17 cellular contexts compared by ENCODE assay signal in genomic region chr11:45280449-45280848, GRCh38. TPM values are rescaled to one million over a fixed set of nuclear protein-coding genes. Genes with fewer than 3 reads are reported as not detected.
DNase-seq lines count a peak whose midpoint lies in the region; ATAC-seq and TF ChIP-seq lines count a peak whose summit lies in the region.
"Had no signal": no experiment of that assay in that cellular context is flagged by ENCODE, and none has a peak within 500 bp of the region (broad histone marks: within the 10 kb centered on the region; RNA-seq: fewer than 3 reads in every experiment).

No MANE protein-coding gene starts in this region.

- CTCF ChIA-PET in activated naive CD4-positive, alpha-beta T cell treated with anti-CD3 and anti-CD28 coated beads for 36 hours (lab: Charles Lee), result interaction anchor here (1.0 kb wide), 1 partner anchor 169 kb away, joined by 5 read pairs; no protein-coding TSS in a partner anchor
- CTCF ChIA-PET in activated CD8-positive, alpha-beta T cell treated with anti-CD3 and anti-CD28 coated beads, Interleukin-2, amount 10 ng/mL, durations not matched to agents 7 days and 5 days (lab: Charles Lee), result interaction anchor here (1.9 kb wide), 1 partner anchor 11 kb away, joined by 5 read pairs; no protein-coding TSS in a partner anchor

- peaks cover 2% of the 10 kb centered on the region for H3K9me3 Mint-ChIP-seq in activated naive CD4-positive, alpha-beta T cell treated with anti-CD3 and anti-CD28 coated beads for 36 hours
- no peaks in the 10 kb centered on the region for H3K9me3 Mint-ChIP-seq in activated CD8-positive, alpha-beta T cell treated with anti-CD3 and anti-CD28 coated beads, Interleukin-2, amount 10 ng/mL, durations not matched to agents 7 days and 5 days (ENCODE audit: insufficient read depth)
- H3K9me3 Mint-ChIP-seq in naive thymus-derived CD8-positive, alpha-beta T cell, result peaks cover 0 to 14% (median 3%) of the 10 kb centered on the region in 9 donors
- H3K9me3 Mint-ChIP-seq in neural progenitor cell, result peaks cover 9% of the 10 kb centered on the region

- no peak overlapping the region for H2AFZ ChIP-seq in neural progenitor cell (replicated peaks)

- no peak overlapping the region for H3K4me2 ChIP-seq in neural progenitor cell

- H3K79me2 ChIP-seq in neural progenitor cell (ENCODE audit: low read depth), result no peaks in the 10 kb centered on the region

- H3K4me1 ChIP-seq in neural progenitor cell, result peaks cover 6% of the 10 kb centered on the region
- H3K4me1 ChIP-seq: adrenal gland had no signal

- H3K9me3 ChIP-seq in neural progenitor cell (ENCODE audit: low read depth), result no peaks in the 10 kb centered on the region
- H3K9me3 ChIP-seq: adrenal gland had no signal

- H3K4me3 ChIP-seq in neural progenitor cell, result no peak overlapping the region
- H3K4me3 ChIP-seq: adrenal gland, dorsolateral prefrontal cortex had no signal

- peaks cover 21% of the 10 kb centered on the region for H3K27me3 Mint-ChIP-seq in activated naive CD4-positive, alpha-beta T cell treated with anti-CD3 and anti-CD28 coated beads for 36 hours (ENCODE audit: low read depth)
- peaks cover 37% of the 10 kb centered on the region for H3K27me3 Mint-ChIP-seq in activated CD8-positive, alpha-beta T cell treated with anti-CD3 and anti-CD28 coated beads, Interleukin-2, amount 10 ng/mL, durations not matched to agents 7 days and 5 days (ENCODE audit: low read depth)
- peaks cover 20 to 64% (median 33%) of the 10 kb centered on the region in 5 donors for H3K27me3 Mint-ChIP-seq in naive thymus-derived CD8-positive, alpha-beta T cell
- peaks cover 16% of the 10 kb centered on the region for H3K27me3 Mint-ChIP-seq in neural progenitor cell (ENCODE audit: insufficient read depth, low read depth)

- H3K27me3 ChIP-seq in neural progenitor cell, result peaks cover 28% of the 10 kb centered on the region

- no peaks in the 10 kb centered on the region for H3F3A ChIP-seq in neural progenitor cell (ENCODE audit: low read depth)

- no peak overlapping the region for H3K27ac Mint-ChIP-seq in activated naive CD4-positive, alpha-beta T cell treated with anti-CD3 and anti-CD28 coated beads for 36 hours
- H3K27ac Mint-ChIP-seq in activated CD8-positive, alpha-beta T cell treated with anti-CD3 and anti-CD28 coated beads, Interleukin-2, amount 10 ng/mL, durations not matched to agents 7 days and 5 days, result no peak overlapping the region
- H3K27ac Mint-ChIP-seq in naive thymus-derived CD8-positive, alpha-beta T cell, result peak overlapping the region in 5 of 10 donors; percentile 7 to 77 (median 41)
- H3K27ac Mint-ChIP-seq in neural progenitor cell, result no peak overlapping the region

- H3K27ac ChIP-seq in neural progenitor cell, result no peak overlapping the region
- H3K27ac ChIP-seq: adrenal gland, HL-60 had no signal

- no peaks in the 10 kb centered on the region for H3K36me3 ChIP-seq in neural progenitor cell
- H3K36me3 ChIP-seq: adrenal gland had no signal

- intact Hi-C loops in activated naive CD4-positive, alpha-beta T cell treated with anti-CD3 and anti-CD28 coated beads for 36 hours (cut with micrococcal nuclease), result no loop called here

- peak; percentile 67 for ATAC-seq in activated CD8-positive, alpha-beta T cell treated with anti-CD3 and anti-CD28 coated beads, Interleukin-2, amount 10 ng/mL, durations not matched to agents 7 days and 5 days
- ATAC-seq in naive thymus-derived CD8-positive, alpha-beta T cell, result peak; percentile 92
- ATAC-seq: activated CD4-positive, CD25-positive, alpha-beta regulatory T cell treated with anti-CD3 and anti-CD28 coated beads, Interleukin-2, amount 50 U/mL, for 24 hours had no signal

- no peaks in the 10 kb centered on the region for H4K20me1 ChIP-seq in neural progenitor cell (ENCODE audit: low read depth)

- H3K36me3 Mint-ChIP-seq in activated naive CD4-positive, alpha-beta T cell treated with anti-CD3 and anti-CD28 coated beads for 36 hours (ENCODE audit: low read depth), result no peaks in the 10 kb centered on the region
- H3K36me3 Mint-ChIP-seq in activated CD8-positive, alpha-beta T cell treated with anti-CD3 and anti-CD28 coated beads, Interleukin-2, amount 10 ng/mL, durations not matched to agents 7 days and 5 days (ENCODE audit: low read depth), result no peaks in the 10 kb centered on the region
- peaks cover 0 to 13% (median 0%) of the 10 kb centered on the region in 3 donors for H3K36me3 Mint-ChIP-seq in naive thymus-derived CD8-positive, alpha-beta T cell
- no peaks in the 10 kb centered on the region for H3K36me3 Mint-ChIP-seq in neural progenitor cell

- no peak overlapping the region for H3K9ac ChIP-seq in neural progenitor cell

- POLR2A ChIA-PET in activated CD8-positive, alpha-beta T cell treated with anti-CD3 and anti-CD28 coated beads, Interleukin-2, amount 10 ng/mL, durations not matched to agents 7 days and 5 days (lab: Charles Lee), result no interaction called here
- POLR2A ChIA-PET in naive thymus-derived CD8-positive, alpha-beta T cell (lab: Charles Lee), result no interaction called here

- DNase-seq in activated naive CD4-positive, alpha-beta T cell treated with anti-CD3 and anti-CD28 coated beads for 36 hours, result peak; percentile 13
- DNase-seq in activated naive CD4-positive, alpha-beta T cell treated with Interleukin-2 at 50 U/mL for 16 hours, result no peak
- DNase-seq in NCI-H2029 (lab: John Stamatoyannopoulos, UW), result peak; percentile 98
- DNase-seq in activated CD8-positive, alpha-beta T cell treated with anti-CD3 and anti-CD28 coated beads, Interleukin-2, amount 10 ng/mL, durations not matched to agents 7 days and 5 days, result peak; percentile 22
- peak in 7 of 10 donors; percentile 4 to 68 (median 42) for DNase-seq in naive thymus-derived CD8-positive, alpha-beta T cell
- DNase-seq in iPS-NIHi7 (ENCODE audit: extremely low spot score), result no peak
- no peak for DNase-seq in HUDEP-2 (lab: John Stamatoyannopoulos, UW; ENCODE audit: unreplicated experiment in 76 of 76)
- no peak for DNase-seq in neural progenitor cell (ENCODE audit: low spot score)
- DNase-seq: ACHN, activated T-cell treated with anti-CD3 and anti-CD28 coated beads for 4 hours, DMS 273 treated with DMSO at 0.1 percent for 48 hours, dorsolateral prefrontal cortex, kidney, naive B cell had no signal

- TF ChIP-seq CTCF in neural progenitor cell (IDR thresholded peaks at IDR 0.05), result no peak

- no peaks in the 10 kb centered on the region for H3K4me1 Mint-ChIP-seq in activated naive CD4-positive, alpha-beta T cell treated with anti-CD3 and anti-CD28 coated beads for 36 hours (ENCODE audit: low read depth)
- H3K4me1 Mint-ChIP-seq in activated CD8-positive, alpha-beta T cell treated with anti-CD3 and anti-CD28 coated beads, Interleukin-2, amount 10 ng/mL, durations not matched to agents 7 days and 5 days (ENCODE audit: low read depth), result peaks cover 4% of the 10 kb centered on the region
- peaks cover 0 to 1% (median 0%) of the 10 kb centered on the region in 4 donors for H3K4me1 Mint-ChIP-seq in naive thymus-derived CD8-positive, alpha-beta T cell
- H3K4me1 Mint-ChIP-seq in neural progenitor cell, result peaks cover 25% of the 10 kb centered on the region

- no peak overlapping the region for H3K4me3 Mint-ChIP-seq in activated naive CD4-positive, alpha-beta T cell treated with anti-CD3 and anti-CD28 coated beads for 36 hours
- no peak overlapping the region for H3K4me3 Mint-ChIP-seq in activated CD8-positive, alpha-beta T cell treated with anti-CD3 and anti-CD28 coated beads, Interleukin-2, amount 10 ng/mL, durations not matched to agents 7 days and 5 days
- no peak overlapping the region for H3K4me3 Mint-ChIP-seq in naive thymus-derived CD8-positive, alpha-beta T cell
- no peak overlapping the region for H3K4me3 Mint-ChIP-seq in neural progenitor cell
- H3K4me3 Mint-ChIP-seq: naive B cell had no signal

RNA-seq across cellular contexts. Expression of gene SYT13, which starts 5.7 kb away (rescaled TPM):
- total RNA-seq in activated naive CD4-positive, alpha-beta T cell treated with anti-CD3 and anti-CD28 coated beads for 36 hours, result not detected
- not detected for total RNA-seq in activated CD8-positive, alpha-beta T cell treated with anti-CD3 and anti-CD28 coated beads, Interleukin-2, amount 10 ng/mL, durations not matched to agents 7 days and 5 days
- not detected for total RNA-seq in naive thymus-derived CD8-positive, alpha-beta T cell
- polyA plus RNA-seq in naive thymus-derived CD8-positive, alpha-beta T cell, result not detected
- total RNA-seq in neural progenitor cell (ENCODE audit: low replicate concordance), result 8.6 and 9.0 TPM in 2 replicates

Comparison
In these comparisons a context has a peak if more than half of its experiments do, and no peak if none do; other contexts are left out.
1. DNase-seq: peak in activated naive CD4-positive, alpha-beta T cell treated with anti-CD3 and anti-CD28 coated beads for 36 hours (single experiment), NCI-H2029 (single experiment), activated CD8-positive, alpha-beta T cell treated with anti-CD3 and anti-CD28 coated beads, Interleukin-2, amount 10 ng/mL, durations not matched to agents 7 days and 5 days (single experiment) and naive thymus-derived CD8-positive, alpha-beta T cell (7 of 10); none in activated naive CD4-positive, alpha-beta T cell treated with Interleukin-2 at 50 U/mL for 16 hours (single experiment), iPS-NIHi7 (single experiment), HUDEP-2 (0 of 76) and neural progenitor cell (single experiment).